Comparison of ENCODE assay signal across 9 cellular contexts in the genomic region with DNA sequence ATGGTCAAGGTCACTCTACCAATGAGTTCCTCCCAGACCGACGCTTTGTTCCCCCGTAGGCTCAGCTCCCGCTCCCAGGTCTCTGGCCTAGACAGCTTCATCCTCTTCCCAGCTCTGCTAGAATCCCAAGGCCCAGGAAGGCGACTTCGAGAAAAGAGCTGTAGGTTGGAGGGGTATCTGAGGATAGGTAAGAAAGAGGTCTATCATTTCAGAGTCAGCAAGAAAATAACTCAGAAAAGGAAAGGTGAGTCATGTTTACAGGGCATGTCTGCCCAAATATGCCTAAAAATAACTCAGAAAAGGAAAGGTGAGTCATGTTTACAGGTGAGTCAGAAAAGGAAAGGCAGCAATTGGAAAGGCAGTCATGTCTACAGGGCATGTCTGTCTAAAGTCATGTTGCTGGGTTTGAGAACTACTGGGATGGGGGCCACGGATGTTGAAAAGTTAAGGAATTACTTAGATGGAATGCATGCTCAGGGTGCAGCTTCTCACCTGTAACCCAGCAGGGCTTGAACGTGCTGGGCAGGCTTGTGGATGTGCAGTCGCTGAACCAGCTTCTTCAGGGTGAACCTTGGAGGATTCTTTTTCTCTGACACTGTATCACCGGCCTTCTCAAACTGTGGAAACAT. TPM values are rescaled to one million over a fixed set of nuclear protein-coding genes. Genes with fewer than 3 reads are reported as not detected.
DNase-seq lines count a peak whose midpoint lies in the region; ATAC-seq, FAIRE-seq and TF ChIP-seq lines count a peak whose summit lies in the region.
"Had no signal": no experiment of that assay in that cellular context is flagged by ENCODE, and none has a peak within 500 bp of the region (broad histone marks: within the 10 kb centered on the region; RNA-seq: fewer than 3 reads in every experiment).

No MANE protein-coding gene starts in this region.

- H4K20me1 ChIP-seq in GM12878 (ENCODE audit: control insufficient read depth, insufficient read depth) (no peaks in the 10 kb centered on the region; the same call in 1 of the 2 replicates), osteoblast (ENCODE audit: insufficient read depth, low read length) (no peaks in the 10 kb centered on the region)

- POLR2A ChIA-PET in GM12878 (lab: Charles Lee) = no interaction called here

- H3K36me3 ChIP-seq in GM12878 (ENCODE audit: control insufficient read depth in 2 of 2, insufficient read depth in 2 of 2, low read length in 1 of 2) (peaks cover 5 to 31% of the 10 kb centered on the region in 2 experiments; a peak in 3 of 4 replicates), osteoblast (ENCODE audit: insufficient read depth, low read length) (peaks cover 60% of the 10 kb centered on the region)

- peak; percentile 79 for DNase-seq in ELR (ENCODE audit: low read depth)
- DNase-seq in NCI-H69 (lab: John Stamatoyannopoulos, UW) = peak; percentile 8
- DNase-seq in GM12878 (ENCODE audit: low read depth, low spot score) = no peak
- DNase-seq in osteoblast (ENCODE audit: insufficient read length, low spot score, missing footprints) = peak; percentile 77
- no peak for DNase-seq in NCI-H2227 treated with DMSO at 0.1 percent for 48 hours (lab: John Stamatoyannopoulos, UW)
- DNase-seq: NCI-H345 had no signal

- no peak overlapping the region for H3K4me3 ChIP-seq in GM12878
- H3K4me3 ChIP-seq in osteoblast (ENCODE audit: insufficient read depth, low read length) = no peak overlapping the region

- no peak for TF ChIP-seq CTCF in GM12878 (IDR thresholded peaks at IDR 0.05 in 2 of 3, conservative IDR thresholded peaks at IDR 0.05 in 1 of 3; ENCODE audit: control insufficient read depth in 2 of 3, extremely low read depth in 1 of 3, insufficient read depth in 1 of 3, low read depth in 3 of 3, low read length in 3 of 3)
- no peak for TF ChIP-seq CTCF in osteoblast (IDR thresholded peaks at IDR 0.05; ENCODE audit: extremely low read depth, low read depth, low read length)

- H3K27ac ChIP-seq in GM12878 (ENCODE audit: control insufficient read depth, insufficient read depth) (no peak overlapping the region), osteoblast (ENCODE audit: low read depth, low read length) (no peak overlapping the region)

- TF ChIP-seq EP300 in GM12878 (IDR thresholded peaks at IDR 0.05; ENCODE audit: borderline replicate concordance in 1 of 2, control insufficient read depth in 1 of 2, low read depth in 2 of 2, low read length in 2 of 2) = no peak

- RAD21 ChIA-PET in GM12878 (lab: Charles Lee; ENCODE audit: unreplicated experiment) = interaction anchor here (1.3 kb wide), 1 partner anchor 13 kb away, joined by 3 read pairs; no protein-coding TSS in a partner anchor

- BruUV-seq in GM12878 (replicated peaks; lab: Mats Ljungman, UMichigan) = no TSS peak

- peak; percentile 44 for FAIRE-seq in GM12878 (lab: Jason Lieb, UNC)

- H3K4me2 ChIP-seq in GM12878 (ENCODE audit: control insufficient read depth, insufficient read depth) (no peak overlapping the region), osteoblast (ENCODE audit: insufficient read depth, low read length) (no peak overlapping the region)

- SMC1A ChIA-PET in GM12878 (lab: Charles Lee; ENCODE audit: uncharacterized antibody, unreplicated experiment) = interaction anchor here (1.0 to 1.3 kb wide), 2 partner anchors 15 to 25 kb away, joined by 3 read pairs; no protein-coding TSS in a partner anchor

- no peak for TF ChIP-seq RAD21 in GM12878 (IDR thresholded peaks at IDR 0.05; ENCODE audit: insufficient read depth, low read depth, low read length)

- no peak for ATAC-seq in GM12878
- no peak for ATAC-seq in GM18519 (IDR thresholded peaks at IDR 0.05; ENCODE audit: low FRiP score, unreplicated experiment)
- ATAC-seq in GM19328 (IDR thresholded peaks at IDR 0.05; ENCODE audit: unreplicated experiment) = no peak
- ATAC-seq in GM19455 (IDR thresholded peaks at IDR 0.05; ENCODE audit: unreplicated experiment) = no peak

- H3K9me3 ChIP-seq in GM12878 (replicated peaks; ENCODE audit: control insufficient read depth, insufficient read depth, low read length) (no peaks in the 10 kb centered on the region), osteoblast (ENCODE audit: low read depth, low read length) (no peaks in the 10 kb centered on the region)

- WGBS in GM12878 (ENCODE audit: insufficient coverage, insufficient replicate concordance, low lambda C conversion rate, missing lambda C conversion rate) = 80% methylated on average over 10 of the region's 10 CpGs

- H3K27me3 ChIP-seq in GM12878 (replicated peaks in 1 of 2; ENCODE audit: control insufficient read depth in 2 of 2, insufficient read depth in 2 of 2, low read length in 1 of 2) = no peaks in the 10 kb centered on the region
- H3K27me3 ChIP-seq in osteoblast (ENCODE audit: insufficient read depth, low read length) = no peaks in the 10 kb centered on the region

- CTCF ChIA-PET in GM12878 (lab: Yijun Ruan, JAX) = interaction anchor here (0.9 to 1.2 kb wide), 3 partner anchors 9 to 15 kb away, joined by 3 to 5 read pairs (median 3); a partner anchor contains a TSS

- H3K4me1 ChIP-seq in GM12878 (ENCODE audit: control insufficient read depth, insufficient read depth, low read length) (no peaks in the 10 kb centered on the region), osteoblast (ENCODE audit: insufficient read depth, low read length) (peaks cover 3% of the 10 kb centered on the region)

- H3K79me2 ChIP-seq in GM12878 (ENCODE audit: control insufficient read depth, insufficient read depth, low read length) = no peaks in the 10 kb centered on the region
- peaks cover 9% of the 10 kb centered on the region for H3K79me2 ChIP-seq in osteoblast (ENCODE audit: insufficient read depth, low read length)

- no peak overlapping the region for H2AFZ ChIP-seq in GM12878 (ENCODE audit: control insufficient read depth, low read depth, low read length)
- H2AFZ ChIP-seq in osteoblast (ENCODE audit: low read length) = no peak overlapping the region

- in situ Hi-C loops in GM12878 (cut with MboI) = no loop called here

- intact Hi-C loops in GM12878 (cut with micrococcal nuclease; ENCODE audit: unreplicated experiment) = no loop called here

- no peak for TF ChIP-seq POLR2A in GM12878 (IDR thresholded peaks at IDR 0.05; ENCODE audit: low read depth, low read length)

- no peak overlapping the region for H3K9ac ChIP-seq in GM12878 (ENCODE audit: control insufficient read depth, insufficient read depth, low read length)

RNA-seq across cellular contexts. Expression of a gene that starts 12.2 kb away (rescaled TPM):
- total RNA-seq in GM12878 (2013; cell fraction: nucleolus; rRNA removed) = 63.0 and 68.7 TPM in 2 replicates
- total RNA-seq in GM12878 (2014; rRNA removed) (18.8 and 19.1 TPM in 2 replicates), GM12878 (2014; rRNA removed; fragmentation: Illumina TruSeq; extraction: Trizol) (14.8 TPM in 2 replicates), GM12878 (2021) (23.2 and 28.9 TPM in 2 replicates), osteoblast (25.6 and 33.3 TPM in 2 replicates)
- 11.2 TPM for polyA plus RNA-seq in GM12878 (2011; ENCODE audit: low read depth)
- polyA plus RNA-seq in GM12878 (2011; rRNA removed) (20.7 and 22.1 TPM in 2 replicates), GM12878 (2014; fragmentation: Illumina TruSeq; extraction: Trizol) (29.7 and 48.4 TPM in 2 replicates), GM12878 (2014; fragmentation: Nextera tagmentation; extraction: Ambion mirVana) (1 to 10 TPM; 3.3 to 6.4 TPM), GM12878 (2014; rRNA removed) (16.1 and 20.0 TPM in 2 replicates), GM12878 (2016; fragmentation: Nextera tagmentation; extraction: Ambion mirVana) (1 to 10 TPM; 7.8 to 7.9 TPM)
- 10.2 and 12.9 TPM in 2 replicates for polyA plus RNA-seq in GM12878 (2011; cell fraction: cytosol; rRNA removed)
- polyA plus RNA-seq in GM12878 (2011; cell fraction: nucleus; rRNA removed) = 62.4 and 64.2 TPM in 2 replicates
- 16.6 and 18.2 TPM in 2 replicates for polyA plus RNA-seq in GM12878 (2012)
- polyA minus RNA-seq in GM12878 (2011; rRNA and poly(A)+ RNA removed) = 17.6 and 30.4 TPM in 2 replicates
- 7.1 and 9.8 TPM in 2 replicates for polyA minus RNA-seq in GM12878 (2011; cell fraction: cytosol; rRNA and poly(A)+ RNA removed)
- polyA minus RNA-seq in GM12878 (2011; cell fraction: nucleus; rRNA and poly(A)+ RNA removed) = 21.4 and 31.4 TPM in 2 replicates

RNA-seq across cellular contexts. Expression of a gene that starts 34.9 kb away (rescaled TPM):
- total RNA-seq in GM12878 (2013; cell fraction: nucleolus; rRNA removed) = 0.07 and 0.13 TPM in 2 replicates
- total RNA-seq in GM12878 (2014; rRNA removed) = 0.11 TPM in 1 of 2 replicates, not detected in the other
- 0.05 TPM in 1 of 2 replicates, not detected in the other for total RNA-seq in GM12878 (2014; rRNA removed; fragmentation: Illumina TruSeq; extraction: Trizol)
- 0.08 TPM in 2 replicates for total RNA-seq in GM12878 (2021)
- not detected for polyA plus RNA-seq in GM12878 (2011; ENCODE audit: low read depth)
- 0.01 TPM in 2 replicates for polyA plus RNA-seq in GM12878 (2011; rRNA removed)
- not detected in 2 replicates for polyA plus RNA-seq in GM12878 (2011; cell fraction: cytosol; rRNA removed)
- polyA plus RNA-seq in GM12878 (2011; cell fraction: nucleus; rRNA removed) = not detected in 2 replicates
- polyA plus RNA-seq in GM12878 (2012) = 0.03 and 0.08 TPM in 2 replicates
- not detected in 2 replicates for polyA plus RNA-seq in GM12878 (2014; fragmentation: Illumina TruSeq; extraction: Trizol)
- under 1 TPM in 1 of 2 experiments, not detected in 1; 0.02 TPM for polyA plus RNA-seq in GM12878 (2014; fragmentation: Nextera tagmentation; extraction: Ambion mirVana)
- 0.04 TPM in 2 replicates for polyA plus RNA-seq in GM12878 (2014; rRNA removed)
- polyA plus RNA-seq in GM12878 (2016; fragmentation: Nextera tagmentation; extraction: Ambion mirVana) = under 1 TPM in 1 of 2 experiments, not detected in 1; 0.16 TPM
- polyA minus RNA-seq in GM12878 (2011; rRNA and poly(A)+ RNA removed) = 0.15 TPM in 1 of 2 replicates, not detected in the other
- 0.21 TPM in 1 of 2 replicates, not detected in the other for polyA minus RNA-seq in GM12878 (2011; cell fraction: cytosol; rRNA and poly(A)+ RNA removed)
- 0.10 and 0.12 TPM in 2 replicates for polyA minus RNA-seq in GM12878 (2011; cell fraction: nucleus; rRNA and poly(A)+ RNA removed)
- 0.36 and 0.59 TPM in 2 replicates for total RNA-seq in osteoblast

RNA-seq across cellular contexts. Expression of a gene that starts 53.5 kb away (rescaled TPM):
- total RNA-seq in GM12878 (2013; cell fraction: nucleolus; rRNA removed) = 81.7 and 83.0 TPM in 2 replicates
- total RNA-seq in GM12878 (2014; rRNA removed) (67.1 and 78.1 TPM in 2 replicates), GM12878 (2014; rRNA removed; fragmentation: Illumina TruSeq; extraction: Trizol) (47.9 and 49.2 TPM in 2 replicates), GM12878 (2021) (46.8 and 47.8 TPM in 2 replicates), osteoblast (36.8 and 47.8 TPM in 2 replicates)
- polyA plus RNA-seq in GM12878 (2011; ENCODE audit: low read depth) = 33.7 TPM
- polyA plus RNA-seq in GM12878 (2011; rRNA removed) (49.6 and 56.2 TPM in 2 replicates), GM12878 (2014; fragmentation: Illumina TruSeq; extraction: Trizol) (49.4 and 57.1 TPM in 2 replicates), GM12878 (2014; fragmentation: Nextera tagmentation; extraction: Ambion mirVana) (10 to 100 TPM; 48.9 to 49.4 TPM), GM12878 (2014; rRNA removed) (85.6 and 88.8 TPM in 2 replicates), GM12878 (2016; fragmentation: Nextera tagmentation; extraction: Ambion mirVana) (10 to 100 TPM; 76.9 to 88.9 TPM)
- 68.4 and 87.0 TPM in 2 replicates for polyA plus RNA-seq in GM12878 (2011; cell fraction: cytosol; rRNA removed)
- polyA plus RNA-seq in GM12878 (2011; cell fraction: nucleus; rRNA removed) = 128 and 138 TPM in 2 replicates
- polyA plus RNA-seq in GM12878 (2012) = 31.3 and 37.9 TPM in 2 replicates
- polyA minus RNA-seq in GM12878 (2011; rRNA and poly(A)+ RNA removed) = 71.2 and 76.9 TPM in 2 replicates
- 15.9 and 16.4 TPM in 2 replicates for polyA minus RNA-seq in GM12878 (2011; cell fraction: cytosol; rRNA and poly(A)+ RNA removed)
- 48.0 and 88.6 TPM in 2 replicates for polyA minus RNA-seq in GM12878 (2011; cell fraction: nucleus; rRNA and poly(A)+ RNA removed)

RNA-seq across cellular contexts. Expression of a gene that starts 53.9 kb away (rescaled TPM):
- total RNA-seq in GM12878 (2013; cell fraction: nucleolus; rRNA removed) = 11.9 and 13.2 TPM in 2 replicates
- total RNA-seq in GM12878 (2014; rRNA removed) (267 and 279 TPM in 2 replicates), GM12878 (2014; rRNA removed; fragmentation: Illumina TruSeq; extraction: Trizol) (107 and 115 TPM in 2 replicates), GM12878 (2021) (262 and 271 TPM in 2 replicates), osteoblast (66.0 and 74.9 TPM in 2 replicates)
- 189 TPM for polyA plus RNA-seq in GM12878 (2011; ENCODE audit: low read depth)
- polyA plus RNA-seq in GM12878 (2011; rRNA removed) (226 and 308 TPM in 2 replicates), GM12878 (2014; fragmentation: Illumina TruSeq; extraction: Trizol) (407 and 465 TPM in 2 replicates), GM12878 (2014; fragmentation: Nextera tagmentation; extraction: Ambion mirVana) (100 to 1,000 TPM; 299 to 320 TPM), GM12878 (2014; rRNA removed) (278 and 300 TPM in 2 replicates), GM12878 (2016; fragmentation: Nextera tagmentation; extraction: Ambion mirVana) (100 to 1,000 TPM; 298 to 319 TPM)
- polyA plus RNA-seq in GM12878 (2011; cell fraction: cytosol; rRNA removed) = 367 and 441 TPM in 2 replicates
- 186 and 211 TPM in 2 replicates for polyA plus RNA-seq in GM12878 (2011; cell fraction: nucleus; rRNA removed)
- polyA plus RNA-seq in GM12878 (2012) = 204 and 235 TPM in 2 replicates
- 253 and 255 TPM in 2 replicates for polyA minus RNA-seq in GM12878 (2011; rRNA and poly(A)+ RNA removed)
- 57.3 and 60.1 TPM in 2 replicates for polyA minus RNA-seq in GM12878 (2011; cell fraction: cytosol; rRNA and poly(A)+ RNA removed)
- 28.0 and 43.7 TPM in 2 replicates for polyA minus RNA-seq in GM12878 (2011; cell fraction: nucleus; rRNA and poly(A)+ RNA removed)

RNA-seq across cellular contexts. Expression of a gene that starts 57.6 kb away (rescaled TPM):
- 34.2 and 47.2 TPM in 2 replicates for total RNA-seq in GM12878 (2013; cell fraction: nucleolus; rRNA removed)
- total RNA-seq in GM12878 (2014; rRNA removed) (26.7 and 33.5 TPM in 2 replicates), GM12878 (2014; rRNA removed; fragmentation: Illumina TruSeq; extraction: Trizol) (35.3 and 39.4 TPM in 2 replicates), GM12878 (2021) (36.8 and 39.2 TPM in 2 replicates), osteoblast (5.8 and 8.0 TPM in 2 replicates)
- 31.6 TPM for polyA plus RNA-seq in GM12878 (2011; ENCODE audit: low read depth)
- polyA plus RNA-seq in GM12878 (2011; rRNA removed) (45.3 and 68.0 TPM in 2 replicates), GM12878 (2014; fragmentation: Illumina TruSeq; extraction: Trizol) (60.8 and 72.6 TPM in 2 replicates), GM12878 (2014; fragmentation: Nextera tagmentation; extraction: Ambion mirVana) (10 to 100 TPM; 30.4 to 38.0 TPM), GM12878 (2014; rRNA removed) (37.1 and 46.9 TPM in 2 replicates), GM12878 (2016; fragmentation: Nextera tagmentation; extraction: Ambion mirVana) (10 to 100 TPM; 72.2 to 75.4 TPM)
- polyA plus RNA-seq in GM12878 (2011; cell fraction: cytosol; rRNA removed) = 31.1 and 34.1 TPM in 2 replicates
- 78.4 and 83.9 TPM in 2 replicates for polyA plus RNA-seq in GM12878 (2011; cell fraction: nucleus; rRNA removed)
- polyA plus RNA-seq in GM12878 (2012) = 30.3 and 35.5 TPM in 2 replicates
- polyA minus RNA-seq in GM12878 (2011; rRNA and poly(A)+ RNA removed) = 20.6 and 21.9 TPM in 2 replicates
- 9.4 and 15.9 TPM in 2 replicates for polyA minus RNA-seq in GM12878 (2011; cell fraction: cytosol; rRNA and poly(A)+ RNA removed)
- polyA minus RNA-seq in GM12878 (2011; cell fraction: nucleus; rRNA and poly(A)+ RNA removed) = 15.0 and 19.6 TPM in 2 replicates

Comparison
In these comparisons a context has a peak if more than half of its experiments do, and no peak if none do; other contexts are left out.
1. DNase-seq: peak in ELR (single experiment), NCI-H69 (single experiment) and osteoblast (single experiment); none in GM12878 (single experiment) and NCI-H2227 treated with DMSO at 0.1 percent for 48 hours (single experiment).